ENCODE assay signal across 25 cellular contexts in genomic region chr12:126704609-126705008, GRCh38.
DNase-seq lines count a peak whose midpoint lies in the region; ATAC-seq, FAIRE-seq and TF ChIP-seq lines count a peak whose summit lies in the region.
"Had no signal": no experiment of that assay in that cellular context is flagged by ENCODE, and none has a peak within 500 bp of the region (broad histone marks: within the 10 kb centered on the region; RNA-seq: fewer than 3 reads in every experiment).

No MANE protein-coding gene starts in this region.

- no peak overlapping the region for H3K4me2 ChIP-seq in DND-41 (ENCODE audit: insufficient read depth, low read length)
- H3K4me2 ChIP-seq in Karpas-422 (ENCODE audit: low read depth, low read length, poor library complexity, severe bottlenecking): no peak overlapping the region
- no peak overlapping the region for H3K4me2 ChIP-seq in neural progenitor cell

- no peaks in the 10 kb centered on the region for H3K9me3 ChIP-seq in DND-41 (ENCODE audit: insufficient read depth, low read length, severe bottlenecking)
- H3K9me3 ChIP-seq in Karpas-422 (ENCODE audit: low read length): no peaks in the 10 kb centered on the region
- H3K9me3 ChIP-seq in neural progenitor cell (ENCODE audit: low read depth): no peaks in the 10 kb centered on the region
- no peaks in the 10 kb centered on the region for H3K9me3 ChIP-seq in kidney (ENCODE audit: control insufficient read depth in 1 of 2, low read length in 2 of 2)
- H3K9me3 ChIP-seq: colonic mucosa, psoas muscle, tibial nerve had no signal

- intact Hi-C loops in sciatic nerve (cut with DNase I): no loop called here
- intact Hi-C loops in kidney (cut with DNase I): no loop called here

- H3K27me3 ChIP-seq in DND-41 (ENCODE audit: insufficient read depth, low read length, poor library complexity) (no peaks in the 10 kb centered on the region), Karpas-422 (ENCODE audit: low read length) (no peaks in the 10 kb centered on the region), neural progenitor cell (no peaks in the 10 kb centered on the region)
- H3K27me3 ChIP-seq: colonic mucosa, tibial nerve had no signal

- H3F3A ChIP-seq in neural progenitor cell (ENCODE audit: low read depth): no peaks in the 10 kb centered on the region

- no peaks in the 10 kb centered on the region for H3K27me3 Mint-ChIP-seq in neural progenitor cell (ENCODE audit: insufficient read depth, low read depth)
- H3K27me3 Mint-ChIP-seq: activated CD4-positive, alpha-beta T cell treated with anti-CD3 and anti-CD28 coated beads, Interleukin-2, amount 10 ng/mL, durations not matched to agents 24 days and 14 days; activated naive CD8-positive, alpha-beta T cell treated with anti-CD3 and anti-CD28 coated beads, Interleukin-2, amount 50 U/mL, for 24 hours; B cell; stimulated activated naive CD8-positive, alpha-beta T cell treated with anti-CD3 and anti-CD28 coated beads, Interleukin-15, amount 100 ng/mL, for 72 hours had no signal

- no peak overlapping the region for H3K4me3 Mint-ChIP-seq in neural progenitor cell
- H3K4me3 Mint-ChIP-seq: activated CD4-positive, alpha-beta T cell treated with anti-CD3 and anti-CD28 coated beads, Interleukin-2, amount 10 ng/mL, durations not matched to agents 24 days and 14 days; activated naive CD8-positive, alpha-beta T cell treated with anti-CD3 and anti-CD28 coated beads, Interleukin-2, amount 50 U/mL, for 24 hours; B cell; stimulated activated naive CD8-positive, alpha-beta T cell treated with anti-CD3 and anti-CD28 coated beads, Interleukin-15, amount 100 ng/mL, for 72 hours had no signal

- H3K4me1 ChIP-seq in DND-41 (ENCODE audit: insufficient read depth, low read length): no peaks in the 10 kb centered on the region
- H3K4me1 ChIP-seq in Karpas-422 (ENCODE audit: low read length): no peaks in the 10 kb centered on the region
- no peaks in the 10 kb centered on the region for H3K4me1 ChIP-seq in neural progenitor cell
- no peaks in the 10 kb centered on the region for H3K4me1 ChIP-seq in kidney (ENCODE audit: control insufficient read depth in 1 of 2, insufficient read depth in 1 of 2, low read depth in 1 of 2, low read length in 2 of 2)
- H3K4me1 ChIP-seq: colonic mucosa, psoas muscle had no signal

- FAIRE-seq in kidney (lab: Jason Lieb, UNC): no peak
- FAIRE-seq: endometrium had no signal

- H4K20me1 ChIP-seq in DND-41 (ENCODE audit: insufficient read depth, low read length) (no peaks in the 10 kb centered on the region), Karpas-422 (ENCODE audit: insufficient read depth, low read depth, low read length) (no peaks in the 10 kb centered on the region), neural progenitor cell (ENCODE audit: low read depth) (no peaks in the 10 kb centered on the region)

- H3K36me3 Mint-ChIP-seq in neural progenitor cell: no peaks in the 10 kb centered on the region

- no peaks in the 10 kb centered on the region for H3K4me1 Mint-ChIP-seq in neural progenitor cell
- H3K4me1 Mint-ChIP-seq: activated CD4-positive, alpha-beta T cell treated with anti-CD3 and anti-CD28 coated beads, Interleukin-2, amount 10 ng/mL, durations not matched to agents 24 days and 14 days; B cell; stimulated activated naive CD8-positive, alpha-beta T cell treated with anti-CD3 and anti-CD28 coated beads, Interleukin-15, amount 100 ng/mL, for 72 hours had no signal

- no peaks in the 10 kb centered on the region for H3K36me3 ChIP-seq in DND-41 (ENCODE audit: insufficient read depth, low read length)
- H3K36me3 ChIP-seq in Karpas-422 (ENCODE audit: insufficient read depth, low read length): no peaks in the 10 kb centered on the region
- no peaks in the 10 kb centered on the region for H3K36me3 ChIP-seq in neural progenitor cell
- no peaks in the 10 kb centered on the region for H3K36me3 ChIP-seq in kidney (ENCODE audit: control insufficient read depth in 1 of 2, insufficient read depth in 2 of 2, low read length in 2 of 2)
- H3K36me3 ChIP-seq: colonic mucosa, tibial nerve had no signal

- H3K27ac Mint-ChIP-seq in neural progenitor cell: no peak overlapping the region
- H3K27ac Mint-ChIP-seq: activated CD4-positive, alpha-beta T cell treated with anti-CD3 and anti-CD28 coated beads, Interleukin-2, amount 10 ng/mL, durations not matched to agents 24 days and 14 days; activated naive CD8-positive, alpha-beta T cell treated with anti-CD3 and anti-CD28 coated beads, Interleukin-2, amount 50 U/mL, for 24 hours; B cell; stimulated activated naive CD8-positive, alpha-beta T cell treated with anti-CD3 and anti-CD28 coated beads, Interleukin-15, amount 100 ng/mL, for 72 hours had no signal

- ATAC-seq in DND-41 (ENCODE audit: insufficient read depth, low read depth) (no peak), sciatic nerve (no peak)
- ATAC-seq: activated naive CD8-positive, alpha-beta T cell treated with anti-CD3 and anti-CD28 coated beads, Interleukin-2, amount 50 U/mL, for 24 hours; psoas muscle; stimulated activated naive CD8-positive, alpha-beta T cell treated with anti-CD3 and anti-CD28 coated beads, Interleukin-15, amount 100 ng/mL, for 72 hours had no signal

- in situ Hi-C loops in SK-MEL-5 (cut with HindIII; ENCODE audit: low pct_unique_long_range_greater_than_20kb, low sequenced_read_pairs): no loop called here

- no peaks in the 10 kb centered on the region for H3K79me2 ChIP-seq in DND-41 (ENCODE audit: insufficient read depth, low read length)
- H3K79me2 ChIP-seq in Karpas-422 (ENCODE audit: low read length): no peaks in the 10 kb centered on the region
- H3K79me2 ChIP-seq in neural progenitor cell (ENCODE audit: low read depth): no peaks in the 10 kb centered on the region

- H3K4me3 ChIP-seq in DND-41 (ENCODE audit: low read depth in 1 of 2, low read length in 2 of 2): no peak overlapping the region
- no peak overlapping the region for H3K4me3 ChIP-seq in Karpas-422 (ENCODE audit: low read length)
- H3K4me3 ChIP-seq in neural progenitor cell: no peak overlapping the region
- H3K4me3 ChIP-seq in kidney (ENCODE audit: low read length in 2 of 2): no peak overlapping the region
- H3K4me3 ChIP-seq: colonic mucosa, psoas muscle, tibial nerve had no signal

- TF ChIP-seq CTCF in DND-41 (IDR thresholded peaks at IDR 0.05; ENCODE audit: borderline replicate concordance, extremely low read depth, low read length, poor library complexity, severe bottlenecking) (peak; percentile 26), neural progenitor cell (IDR thresholded peaks at IDR 0.05) (peak; percentile 53), kidney (IDR thresholded peaks at IDR 0.05; ENCODE audit: borderline replicate concordance, extremely low read depth, insufficient read depth) (no peak)

- H3K9me2 ChIP-seq in Karpas-422 (replicated peaks; ENCODE audit: insufficient read depth, low read length): no peaks in the 10 kb centered on the region

- no peak overlapping the region for H2AFZ ChIP-seq in DND-41 (ENCODE audit: low read depth, low read length)
- H2AFZ ChIP-seq in Karpas-422 (ENCODE audit: low read length): no peak overlapping the region
- H2AFZ ChIP-seq in neural progenitor cell (replicated peaks): no peak overlapping the region

- H3K27ac ChIP-seq in DND-41 (ENCODE audit: low read length): no peak overlapping the region
- H3K27ac ChIP-seq in Karpas-422 (ENCODE audit: low read length): no peak overlapping the region
- H3K27ac ChIP-seq in neural progenitor cell: no peak overlapping the region
- no peak overlapping the region for H3K27ac ChIP-seq in kidney (ENCODE audit: low read depth in 2 of 2, low read length in 2 of 2)
- H3K27ac ChIP-seq: colonic mucosa, psoas muscle, tibial nerve had no signal

- no peak for DNase-seq in DND-41
- DNase-seq in Karpas-422: peak; percentile 42
- DNase-seq in SK-MEL-5 (ENCODE audit: low read depth, low spot score): peak; percentile 29
- DNase-seq in neural progenitor cell (ENCODE audit: low spot score): no peak
- no peak for DNase-seq in sciatic nerve (ENCODE audit: low spot score)
- DNase-seq in kidney: no peak
- no peak for DNase-seq in activated CD4-positive, alpha-beta T cell treated with anti-CD3 and anti-CD28 coated beads, Interleukin-2, amount 50 U/mL, for 48 hours
- DNase-seq: activated CD4-positive, alpha-beta T cell treated with anti-CD3 and anti-CD28 coated beads, Interleukin-2, amount 10 ng/mL, durations not matched to agents 24 days and 14 days; activated CD8-positive, alpha-beta memory T cell treated with anti-CD3 and anti-CD28 coated beads, Interleukin-2, amount 50 U/mL, for 48 hours; activated effector memory CD4-positive, alpha-beta T cell treated with anti-CD3 and anti-CD28 coated beads, Interleukin-2, amount 50 U/mL, for 16 hours; activated naive CD8-positive, alpha-beta T cell treated with anti-CD3 and anti-CD28 coated beads, Interleukin-2, amount 50 U/mL, for 24 hours; colonic mucosa; COR-L47; head of caudate nucleus; KBM-7; NCI-H1092 treated with DMSO at 0.1 percent for 48 hours; NCI-H2029 treated with DMSO at 0.1 percent for 48 hours; NCI-H446; psoas muscle; stimulated activated CD4-positive, alpha-beta T cell treated with anti-CD3 and anti-CD28 coated beads, Interleukin-4, amount 100 ng/mL, for 1 hour; stimulated activated naive CD8-positive, alpha-beta T cell treated with anti-CD3 and anti-CD28 coated beads, Interleukin-15, amount 100 ng/mL, for 72 hours; T-helper 1 cell had no signal

- no peaks in the 10 kb centered on the region for H3K9me3 Mint-ChIP-seq in neural progenitor cell
- H3K9me3 Mint-ChIP-seq: activated CD4-positive, alpha-beta T cell treated with anti-CD3 and anti-CD28 coated beads, Interleukin-2, amount 10 ng/mL, durations not matched to agents 24 days and 14 days had no signal

- no peak overlapping the region for H3K9ac ChIP-seq in DND-41 (ENCODE audit: low read depth, low read length)
- no peak overlapping the region for H3K9ac ChIP-seq in Karpas-422 (ENCODE audit: low read length)
- H3K9ac ChIP-seq in neural progenitor cell: no peak overlapping the region
- no peak overlapping the region for H3K9ac ChIP-seq in kidney (ENCODE audit: low read length in 2 of 2)

Comparison
In these comparisons a context has a peak if more than half of its experiments do, and no peak if none do; other contexts are left out.
1. DNase-seq: peak in Karpas-422 (single experiment) and SK-MEL-5 (single experiment); none in DND-41 (single experiment), neural progenitor cell (single experiment), sciatic nerve (single experiment), kidney (single experiment) and activated CD4-positive, alpha-beta T cell treated with anti-CD3 and anti-CD28 coated beads, Interleukin-2, amount 50 U/mL, for 48 hours (0 of 2).